9 cellular contexts compared by ENCODE assay signal in genomic region chr1:221708076-221708571, GRCh38. TPM values are rescaled to one million over a fixed set of nuclear protein-coding genes. Genes with fewer than 3 reads are reported as not detected.
A peak's percentile ranks its signal among the peaks of the same experiment; 100 is the strongest.
DNase-seq lines count a peak whose midpoint lies in the region; ATAC-seq and TF ChIP-seq lines count a peak whose summit lies in the region.
"Had no signal": no experiment of that assay in that cellular context is flagged by ENCODE, and none has a peak within 500 bp of the region (broad histone marks: within the 10 kb centered on the region; RNA-seq: fewer than 3 reads in every experiment).

No MANE protein-coding gene starts in this region.

- TF ChIP-seq POLR2A in Peyer's patch (IDR thresholded peaks at IDR 0.05) = no peak

- H3K27me3 Mint-ChIP-seq in brain = no peaks in the 10 kb centered on the region
- no peaks in the 10 kb centered on the region for H3K27me3 Mint-ChIP-seq in nephron (ENCODE audit: low read depth)

- H3K4me3 Mint-ChIP-seq in brain (peak overlapping the region in 1 of 5 experiments; percentile 44), nephron (no peak overlapping the region)

- H3K4me3 ChIP-seq in Peyer's patch = no peak overlapping the region

- H3K27me3 ChIP-seq in Peyer's patch = no peaks in the 10 kb centered on the region

- peak; percentile 54 for ATAC-seq in HG02970 (IDR thresholded peaks at IDR 0.05; ENCODE audit: low FRiP score, unreplicated experiment)

- no peaks in the 10 kb centered on the region for H3K36me3 ChIP-seq in Peyer's patch

- peaks cover 29% of the 10 kb centered on the region for H3K36me3 Mint-ChIP-seq in brain
- no peaks in the 10 kb centered on the region for H3K36me3 Mint-ChIP-seq in nephron (ENCODE audit: low read depth)

- peak; percentile 64 for DNase-seq in stimulated activated CD4-positive, alpha-beta T cell treated with anti-CD3 and anti-CD28 coated beads, Interleukin-15, amount 100 ng/mL, for 24 hours
- no peak for DNase-seq in stimulated activated CD4-positive, alpha-beta T cell treated with anti-CD3 and anti-CD28 coated beads, Interleukin-4, amount 100 ng/mL, for 1 hour
- DNase-seq in Peyer's patch (peak in 2 of 3 donors; percentile 25 to 60), NCI-H82 (lab: John Stamatoyannopoulos, UW) (no peak), HT-29 (ENCODE audit: low spot score) (no peak)

- no peaks in the 10 kb centered on the region for H3K9me3 Mint-ChIP-seq in brain
- H3K9me3 Mint-ChIP-seq in nephron = no peaks in the 10 kb centered on the region

- peak overlapping the region; percentile 66 to 98 (median 89) for H3K27ac Mint-ChIP-seq in brain
- H3K27ac Mint-ChIP-seq in nephron = peak overlapping the region in 2 of 3 experiments; percentile 49 to 86

- TF ChIP-seq CTCF in Peyer's patch (IDR thresholded peaks at IDR 0.05) = no peak
- no peak for TF ChIP-seq CTCF in brain (conservative IDR thresholded peaks at IDR 0.05)
- no peak for TF ChIP-seq CTCF in nephron (IDR thresholded peaks at IDR 0.05; ENCODE audit: unreplicated experiment in 3 of 3)

- H3K4me1 ChIP-seq in Peyer's patch = peaks cover 0 to 27% (median 0%) of the 10 kb centered on the region in 4 donors

- no peaks in the 10 kb centered on the region for H3K9me3 ChIP-seq in Peyer's patch

- peak overlapping the region in 1 of 4 donors; percentile 62 for H3K27ac ChIP-seq in Peyer's patch
- H3K27ac ChIP-seq: epithelial cell of prostate had no signal

- H3K4me1 Mint-ChIP-seq in brain = peaks cover 50% of the 10 kb centered on the region
- peaks cover 20% of the 10 kb centered on the region for H3K4me1 Mint-ChIP-seq in nephron

RNA-seq across cellular contexts. Expression of gene DUSP10, which starts 33.8 kb away (rescaled TPM):
- 10 to 100 TPM in 1 of 4 donors, 1 to 10 TPM in 3; 1.4 to 11.6 (median 4.4) TPM for total RNA-seq in Peyer's patch
- 10.6 TPM for polyA plus RNA-seq in brain (ENCODE audit: insufficient read depth, low read depth, low replicate concordance)
- 2.2 and 4.2 TPM in 2 replicates for total RNA-seq in HT-29 (2014; rRNA removed; shearing (Covaris generic))

Comparison
In these comparisons a context has a peak if more than half of its experiments do, and no peak if none do; other contexts are left out.
1. DNase-seq: peak in stimulated activated CD4-positive, alpha-beta T cell treated with anti-CD3 and anti-CD28 coated beads, Interleukin-15, amount 100 ng/mL, for 24 hours (single experiment) and Peyer's patch (2 of 3); none in stimulated activated CD4-positive, alpha-beta T cell treated with anti-CD3 and anti-CD28 coated beads, Interleukin-4, amount 100 ng/mL, for 1 hour (single experiment), NCI-H82 (single experiment) and HT-29 (single experiment).